ENCODE assay signal across 8 cellular contexts in genomic region chr7:33062782-33063443, GRCh38. TPM values are rescaled to one million over a fixed set of nuclear protein-coding genes. Genes with fewer than 3 reads are reported as not detected.
DNase-seq lines count a peak whose midpoint lies in the region; ATAC-seq and TF ChIP-seq lines count a peak whose summit lies in the region.

No MANE protein-coding gene starts in this region.

- H3K27ac ChIP-seq in cardiac muscle cell (peak overlapping the region; percentile 92), parathyroid adenoma (peak overlapping the region; percentile 93), tibial nerve (peak overlapping the region; percentile 83 to 97 (median 94))

- peaks cover 4% of the 10 kb centered on the region for H3K9me3 ChIP-seq in cardiac muscle cell (ENCODE audit: low read depth)
- no peaks in the 10 kb centered on the region for H3K9me3 ChIP-seq in parathyroid adenoma (ENCODE audit: control insufficient read depth, low read length)
- H3K9me3 ChIP-seq in tibial nerve, result peaks cover 0 to 19% (median 0%) of the 10 kb centered on the region in 4 donors

- H3K27me3 ChIP-seq in cardiac muscle cell (no peaks in the 10 kb centered on the region), parathyroid adenoma (ENCODE audit: control insufficient read depth, insufficient read depth, low read length) (no peaks in the 10 kb centered on the region), tibial nerve (no peaks in the 10 kb centered on the region)

- H3K4me1 ChIP-seq in cardiac muscle cell (ENCODE audit: low read depth) (peaks cover 18% of the 10 kb centered on the region), parathyroid adenoma (peaks cover 6% of the 10 kb centered on the region), tibial nerve (peaks cover 0 to 36% (median 12%) of the 10 kb centered on the region in 4 donors)

- H3K4me3 ChIP-seq in GM12864 (ENCODE audit: low read depth, low read length), result peak overlapping the region; percentile 96
- peak overlapping the region; percentile 58 for H3K4me3 ChIP-seq in cardiac muscle cell
- peak overlapping the region; percentile 67 for H3K4me3 ChIP-seq in parathyroid adenoma (ENCODE audit: low read depth, low read length)
- peak overlapping the region; percentile 70 to 99 (median 81) for H3K4me3 ChIP-seq in tibial nerve

- peak; percentile 63 to 78 for TF ChIP-seq POLR2A in tibial nerve (IDR thresholded peaks at IDR 0.05)

- H3K9ac ChIP-seq in parathyroid adenoma, result no peak overlapping the region

- H3K4me2 ChIP-seq in parathyroid adenoma (ENCODE audit: low read length), result peak overlapping the region; percentile 68

- peaks cover 31% of the 10 kb centered on the region for H3K79me2 ChIP-seq in parathyroid adenoma

- peak overlapping the region; percentile 100 for H2AFZ ChIP-seq in parathyroid adenoma

- DNase-seq in GM12864 (ENCODE audit: low read depth) (peak; percentile 86), NCI-H1105 treated with DMSO at 0.1 percent for 48 hours (lab: John Stamatoyannopoulos, UW) (peak; percentile 97), SKM-1 treated with dmso at 0.1 percent for 144 hours (lab: John Stamatoyannopoulos, UW; ENCODE audit: unreplicated experiment) (peak; percentile 92), cardiac muscle cell (ENCODE audit: low read depth in 1 of 2, low spot score in 1 of 2) (peak; percentile 95 to 96), tibial nerve (ENCODE audit: low spot score in 2 of 2) (peak; percentile 82 to 83)
- peak; percentile 80 for DNase-seq in activated naive CD8-positive, alpha-beta T cell treated with anti-CD3 and anti-CD28 coated beads, Interleukin-2, amount 50 U/mL, for 16 hours (ENCODE audit: low read depth, low spot score)

- peak; percentile 64 to 82 for TF ChIP-seq EP300 in tibial nerve (IDR thresholded peaks at IDR 0.05)

- ATAC-seq in HG02678 (IDR thresholded peaks at IDR 0.05; ENCODE audit: unreplicated experiment), result peak; percentile 95

- WGBS in tibial nerve, 2 donors, result 0% methylated on average over 11 to 37 of the region's 50 CpGs

- TF ChIP-seq CTCF in GM12864 (IDR thresholded peaks at IDR 0.05; ENCODE audit: low read depth, low read length, missing control alignments) (no peak), cardiac muscle cell (IDR thresholded peaks at IDR 0.05; ENCODE audit: low read depth, low read length) (no peak), parathyroid adenoma (IDR thresholded peaks at IDR 0.05) (no peak), tibial nerve (IDR thresholded peaks at IDR 0.05) (no peak)

- H3K36me3 ChIP-seq in cardiac muscle cell, result no peaks in the 10 kb centered on the region
- H3K36me3 ChIP-seq in parathyroid adenoma (ENCODE audit: control insufficient read depth, insufficient read depth, low read length), result no peaks in the 10 kb centered on the region
- H3K36me3 ChIP-seq in tibial nerve, result no peaks in the 10 kb centered on the region

RNA-seq across cellular contexts. Expression of gene NT5C3A, which starts 0.3 kb away (rescaled TPM):
- total RNA-seq in cardiac muscle cell (23.7 and 26.9 TPM in 2 replicates), tibial nerve (10 to 100 TPM; 18.6 to 41.3 (median 26.8) TPM)
- polyA plus RNA-seq in cardiac muscle cell, result 37.6 and 42.6 TPM in 2 replicates

RNA-seq across cellular contexts. Expression of gene RP9, which starts 46.3 kb away (rescaled TPM):
- 27.4 and 28.4 TPM in 2 replicates for total RNA-seq in cardiac muscle cell
- 35.3 and 43.2 TPM in 2 replicates for polyA plus RNA-seq in cardiac muscle cell
- 10 to 100 TPM in 3 of 4 donors, 1 to 10 TPM in 1; 7.5 to 22.9 (median 16.9) TPM for total RNA-seq in tibial nerve

Comparison
In these comparisons a context has a peak if more than half of its experiments do, and no peak if none do; other contexts are left out.
1. Peak in every context shown above with its lines: DNase-seq, ATAC-seq, H3K4me3 ChIP-seq and H3K27ac ChIP-seq.